In the genomic region with DNA sequence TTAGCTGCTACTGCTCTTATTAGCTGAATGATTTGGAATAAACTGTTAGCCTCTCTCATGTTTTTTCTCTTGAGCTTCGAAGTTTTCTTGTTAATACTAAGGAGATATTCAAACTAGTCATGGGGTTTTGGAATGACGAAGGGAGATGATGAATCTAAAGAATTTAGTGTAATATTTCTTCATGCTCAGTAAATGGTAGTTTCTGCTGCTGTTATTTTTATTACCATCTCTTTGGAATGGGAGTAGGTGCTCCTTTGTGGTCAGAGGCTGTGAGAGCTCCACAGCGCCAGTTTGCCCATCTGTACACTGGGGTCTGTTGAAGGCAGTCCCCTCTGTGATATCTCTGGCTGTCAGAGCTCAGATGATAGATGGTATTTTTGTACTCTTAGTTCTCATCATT, we compare ENCODE assay signal across 24 cellular contexts. TPM values are rescaled to one million over a fixed set of nuclear protein-coding genes. Genes with fewer than 3 reads are reported as not detected.
DNase-seq lines count a peak whose midpoint lies in the region; ATAC-seq and TF ChIP-seq lines count a peak whose summit lies in the region.
"Had no signal": no experiment of that assay in that cellular context is flagged by ENCODE, and none has a peak within 500 bp of the region (broad histone marks: within the 10 kb centered on the region; RNA-seq: fewer than 3 reads in every experiment).

No MANE protein-coding gene starts in this region.

- H3K27ac ChIP-seq in heart right ventricle (peak overlapping the region in 7 of 10 donors; percentile 25 to 70 (median 47)), esophagus squamous epithelium (peak overlapping the region; percentile 12 to 83 (median 72)), mesodermal cell (ENCODE audit: low read depth, low read length, severe bottlenecking) (peak overlapping the region; percentile 29), upper lobe of right lung (peak overlapping the region; percentile 27)
- H3K27ac ChIP-seq: A549, SJSA1, testis had no signal

- H3K36me3 ChIP-seq in heart right ventricle (peaks cover 0 to 95% (median 13%) of the 10 kb centered on the region in 9 donors), esophagus squamous epithelium (peaks cover 5 to 93% (median 6%) of the 10 kb centered on the region in 3 donors), mesodermal cell (ENCODE audit: control insufficient read depth, insufficient read depth, low read length) (peaks cover 75% of the 10 kb centered on the region), upper lobe of right lung (peaks cover 63% of the 10 kb centered on the region)

- DNase-seq in heart right ventricle (no peak), cardiac septum (ENCODE audit: low spot score) (no peak), esophagus squamous epithelium (lab: John Stamatoyannopoulos, UW) (no peak), upper lobe of right lung (no peak), superior temporal gyrus (ENCODE audit: extremely low spot score) (no peak), Calu3 (no peak)
- DNase-seq in activated T-cell treated with anti-CD3 and anti-CD28 coated beads, Interleukin-2, amount 50 U/mL, for 72 hours: no peak
- DNase-seq: activated CD4-positive, alpha-beta T cell treated with anti-CD3 and anti-CD28 coated beads for 36 hours; activated CD8-positive, alpha-beta memory T cell treated with anti-CD3 and anti-CD28 coated beads, Interleukin-2, amount 50 U/mL, for 48 hours; caudate nucleus; CD8-positive, alpha-beta memory T cell; effector memory CD8-positive, alpha-beta T cell; GOT3; hippocampal formation; naive thymus-derived CD4-positive, alpha-beta T cell; NCI-H187; T-helper 9 cell; testis had no signal

- ATAC-seq in heart right ventricle (no peak), upper lobe of right lung (no peak)
- no peak for ATAC-seq in activated T-cell treated with anti-CD3 and anti-CD28 coated beads, Interleukin-2, amount 50 U/mL, for 72 hours (replicated peaks in 1 of 2)
- ATAC-seq: A549; activated CD4-positive, alpha-beta T cell treated with anti-CD3 and anti-CD28 coated beads for 36 hours; activated naive CD4-positive, alpha-beta T cell treated with anti-CD3 and anti-CD28 coated beads, Interleukin-2, amount 50 U/mL, for 72 hours; effector memory CD8-positive, alpha-beta T cell; naive thymus-derived CD4-positive, alpha-beta T cell had no signal

- CTCF ChIA-PET in Calu3 (lab: Charles Lee): no interaction called here

- no peaks in the 10 kb centered on the region for H3K27me3 ChIP-seq in heart right ventricle
- no peaks in the 10 kb centered on the region for H3K27me3 ChIP-seq in esophagus squamous epithelium
- no peaks in the 10 kb centered on the region for H3K27me3 ChIP-seq in upper lobe of right lung
- H3K27me3 ChIP-seq: SJSA1, testis had no signal

- H3K4me1 Mint-ChIP-seq in activated T-cell treated with anti-CD3 and anti-CD28 coated beads, Interleukin-2, amount 50 U/mL, for 72 hours (ENCODE audit: low read depth): peaks cover 11% of the 10 kb centered on the region
- H3K4me1 Mint-ChIP-seq in Calu3 (ENCODE audit: low read depth, unreplicated experiment): no peaks in the 10 kb centered on the region

- H3K4me3 ChIP-seq in heart right ventricle (no peak overlapping the region), esophagus squamous epithelium (no peak overlapping the region), mesodermal cell (ENCODE audit: extremely low read depth, insufficient read depth, low read length, poor library complexity, severe bottlenecking) (no peak overlapping the region), upper lobe of right lung (no peak overlapping the region)
- H3K4me3 ChIP-seq: A549, SJSA1, testis had no signal

- no peaks in the 10 kb centered on the region for H3K27me3 Mint-ChIP-seq in activated T-cell treated with anti-CD3 and anti-CD28 coated beads, Interleukin-2, amount 50 U/mL, for 72 hours (ENCODE audit: low read depth)
- no peaks in the 10 kb centered on the region for H3K27me3 Mint-ChIP-seq in Calu3 (ENCODE audit: unreplicated experiment)
- H3K27me3 Mint-ChIP-seq: activated CD4-positive, alpha-beta T cell treated with anti-CD3 and anti-CD28 coated beads for 36 hours; effector memory CD8-positive, alpha-beta T cell; naive thymus-derived CD4-positive, alpha-beta T cell; progenitor cell of endocrine pancreas had no signal

- peaks cover 2 to 36% of the 10 kb centered on the region in 2 donors for H3K36me3 Mint-ChIP-seq in activated T-cell treated with anti-CD3 and anti-CD28 coated beads, Interleukin-2, amount 50 U/mL, for 72 hours (ENCODE audit: insufficient read depth in 2 of 2)
- H3K36me3 Mint-ChIP-seq in Calu3 (ENCODE audit: insufficient read depth, unreplicated experiment): no peaks in the 10 kb centered on the region

- H3K4me3 Mint-ChIP-seq in activated T-cell treated with anti-CD3 and anti-CD28 coated beads, Interleukin-2, amount 50 U/mL, for 72 hours: no peak overlapping the region
- no peak overlapping the region for H3K4me3 Mint-ChIP-seq in Calu3 (ENCODE audit: low read depth, unreplicated experiment)
- H3K4me3 Mint-ChIP-seq: activated CD4-positive, alpha-beta T cell treated with anti-CD3 and anti-CD28 coated beads for 36 hours; CD8-positive, alpha-beta memory T cell; effector memory CD8-positive, alpha-beta T cell; naive thymus-derived CD4-positive, alpha-beta T cell had no signal

- no peak overlapping the region for H3K27ac Mint-ChIP-seq in activated T-cell treated with anti-CD3 and anti-CD28 coated beads, Interleukin-2, amount 50 U/mL, for 72 hours
- no peak overlapping the region for H3K27ac Mint-ChIP-seq in Calu3 (ENCODE audit: unreplicated experiment)
- H3K27ac Mint-ChIP-seq: activated CD4-positive, alpha-beta T cell treated with anti-CD3 and anti-CD28 coated beads for 36 hours; activated naive CD4-positive, alpha-beta T cell treated with anti-CD3 and anti-CD28 coated beads, Interleukin-2, amount 50 U/mL, for 72 hours; effector memory CD8-positive, alpha-beta T cell; naive thymus-derived CD4-positive, alpha-beta T cell; progenitor cell of endocrine pancreas had no signal

- H3K9me3 ChIP-seq in heart right ventricle (no peaks in the 10 kb centered on the region), esophagus squamous epithelium (no peaks in the 10 kb centered on the region), mesodermal cell (ENCODE audit: control insufficient read depth, low read length) (no peaks in the 10 kb centered on the region), upper lobe of right lung (no peaks in the 10 kb centered on the region)
- H3K9me3 ChIP-seq: A549, SJSA1, testis had no signal

- intact Hi-C loops in heart right ventricle (cut with DNase I) (loop anchor here in 6 of 10 donors (2.0 to 10.0 kb wide), 6 partner anchors 27 to 777 kb away; a partner anchor contains a TSS), cardiac septum (cut with DNase I) (loop anchor here (5.0 kb wide), 1 partner anchor 659 kb away; a partner anchor contains a TSS), esophagus squamous epithelium (cut with DNase I) (no loop called here), upper lobe of right lung (cut with DNase I) (no loop called here), Calu3 (cut with micrococcal nuclease; ENCODE audit: unreplicated experiment) (no loop called here)

- no peaks in the 10 kb centered on the region for H3K9me3 Mint-ChIP-seq in activated T-cell treated with anti-CD3 and anti-CD28 coated beads, Interleukin-2, amount 50 U/mL, for 72 hours
- no peaks in the 10 kb centered on the region for H3K9me3 Mint-ChIP-seq in Calu3 (ENCODE audit: low read depth, unreplicated experiment)
- H3K9me3 Mint-ChIP-seq: activated naive CD4-positive, alpha-beta T cell treated with anti-CD3 and anti-CD28 coated beads, Interleukin-2, amount 50 U/mL, for 72 hours; CD8-positive, alpha-beta memory T cell; effector memory CD8-positive, alpha-beta T cell had no signal

- no peak for TF ChIP-seq CTCF in heart right ventricle (IDR thresholded peaks at IDR 0.05)
- TF ChIP-seq CTCF in esophagus squamous epithelium (IDR thresholded peaks at IDR 0.05): no peak
- TF ChIP-seq CTCF in upper lobe of right lung (IDR thresholded peaks at IDR 0.05): no peak
- no peak for TF ChIP-seq CTCF in Calu3 (IDR thresholded peaks at IDR 0.05; ENCODE audit: unreplicated experiment)

- WGBS in heart right ventricle, 2 donors: 89 to 90% methylated on average over 3 of the region's 3 CpGs
- whole genome bisulfite sequencing in esophagus squamous epithelium, 2 donors: 90 to 95% methylated on average over 3 of the region's 3 CpGs
- WGBS in mesodermal cell (ENCODE audit: insufficient coverage in 2 of 2), 2 experiments: 100% methylated on average over 1 of the region's 3 CpGs

- no TSS peak for BruUV-seq in Calu3 (replicated peaks; lab: Mats Ljungman, UMichigan)

- TF ChIP-seq POLR2A in esophagus squamous epithelium (IDR thresholded peaks at IDR 0.05): no peak

- H3K4me1 ChIP-seq in heart right ventricle (peaks cover 17 to 61% (median 40%) of the 10 kb centered on the region in 9 donors), esophagus squamous epithelium (peaks cover 16 to 56% (median 36%) of the 10 kb centered on the region in 3 donors), mesodermal cell (ENCODE audit: control insufficient read depth, insufficient read depth, low read length, poor library complexity, severe bottlenecking) (peaks cover 38% of the 10 kb centered on the region), upper lobe of right lung (peaks cover 39% of the 10 kb centered on the region)

RNA-seq across cellular contexts. Expression of a gene that starts 33.7 kb away (rescaled TPM):
- total RNA-seq in heart right ventricle (10 to 100 TPM; 19.3 to 34.0 (median 24.6) TPM), cardiac septum (35.1 TPM), esophagus squamous epithelium (100 to 1,000 TPM in 1 of 4 donors, 10 to 100 TPM in 3; 37.5 to 119 (median 48.7) TPM), upper lobe of right lung (73.6 TPM), Calu3 (2022) (34.6 and 44.4 TPM in 2 replicates)
- polyA plus RNA-seq in heart right ventricle: 10 to 100 TPM in 1 of 2 donors, 1 to 10 TPM in 1; 6.3 to 21.9 TPM
- polyA plus RNA-seq in mesodermal cell (2013, experiment 1 of 2): 30.0 TPM
- 20.5 TPM for polyA plus RNA-seq in mesodermal cell (2013, experiment 2 of 2)
- total RNA-seq in activated T-cell treated with anti-CD3 and anti-CD28 coated beads, Interleukin-2, amount 50 U/mL, for 72 hours: 10 to 100 TPM; 88.0 to 97.9 TPM

RNA-seq across cellular contexts. Expression of a gene that starts 33.9 kb away (rescaled TPM):
- total RNA-seq in heart right ventricle (not detected), cardiac septum (not detected), esophagus squamous epithelium (not detected), upper lobe of right lung (not detected), Calu3 (2022) (not detected in 2 replicates)
- polyA plus RNA-seq in heart right ventricle: not detected
- not detected for polyA plus RNA-seq in mesodermal cell (2013, experiment 1 of 2)
- not detected for polyA plus RNA-seq in mesodermal cell (2013, experiment 2 of 2)
- not detected for total RNA-seq in activated T-cell treated with anti-CD3 and anti-CD28 coated beads, Interleukin-2, amount 50 U/mL, for 72 hours
- total RNA-seq: activated CD4-positive, alpha-beta T cell treated with anti-CD3 and anti-CD28 coated beads for 36 hours; activated naive CD4-positive, alpha-beta T cell treated with anti-CD3 and anti-CD28 coated beads, Interleukin-2, amount 50 U/mL, for 72 hours; CD8-positive, alpha-beta memory T cell; naive thymus-derived CD4-positive, alpha-beta T cell; NCI-H460; progenitor cell of endocrine pancreas; SJSA1; testis had no signal
- polyA plus RNA-seq: A549; CD8-positive, alpha-beta memory T cell; naive thymus-derived CD4-positive, alpha-beta T cell had no signal

Comparison
In these comparisons a context has a peak if more than half of its experiments do, and no peak if none do; other contexts are left out.
1. intact Hi-C loops: an anchor here in heart right ventricle (2.0 to 10.0 kb wide) and cardiac septum (5.0 kb wide); none called in esophagus squamous epithelium, upper lobe of right lung and Calu3.